ENCODE assay signal across 19 cellular contexts in the genomic region with DNA sequence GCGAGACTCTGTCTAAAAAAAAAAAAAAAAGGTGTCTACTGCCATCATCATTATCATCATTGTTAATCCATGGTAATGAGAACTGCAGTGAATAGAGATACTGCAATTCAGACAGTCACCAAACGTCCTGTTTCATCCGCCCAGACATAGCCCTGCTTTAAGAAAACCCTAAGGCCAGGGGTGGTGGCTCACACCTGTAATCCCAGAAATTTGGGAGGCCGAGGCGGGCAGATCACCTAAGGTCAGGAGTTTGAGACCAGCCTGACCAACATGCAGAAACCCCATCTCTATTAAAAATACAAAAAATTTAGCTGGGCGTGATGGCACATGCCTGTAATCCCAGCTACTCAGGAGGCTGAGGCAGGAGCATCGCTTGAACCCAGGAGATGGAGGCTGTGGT. TPM values are rescaled to one million over a fixed set of nuclear protein-coding genes. Genes with fewer than 3 reads are reported as not detected.
DNase-seq lines count a peak whose midpoint lies in the region; ATAC-seq and TF ChIP-seq lines count a peak whose summit lies in the region.
"Not testable (repeated sequence)": the region's sequence is repeated elsewhere in the genome, so short reads cannot be mapped to it uniquely, and the experiment has no call there.
"Had no signal": no experiment of that assay in that cellular context is flagged by ENCODE, and none has a peak within 500 bp of the region (broad histone marks: within the 10 kb centered on the region; RNA-seq: fewer than 3 reads in every experiment).

No MANE protein-coding gene starts in this region.

- not testable (repeated sequence) for DNase-seq in Karpas-422, glutamatergic neuron
- peak; percentile 30 for DNase-seq in right atrium auricular region (ENCODE audit: low spot score)
- DNase-seq in osteocyte (ENCODE audit: extremely low spot score, unreplicated experiment) = peak; percentile 60
- DNase-seq in type B pancreatic cell (ENCODE audit: extremely low spot score, unreplicated experiment) = peak; percentile 24
- DNase-seq in upper lobe of right lung = peak; percentile 19

- H3K79me2 ChIP-seq in Karpas-422 (ENCODE audit: low read length) = not testable (repeated sequence)

- not testable (repeated sequence) for H3K9me3 Mint-ChIP-seq in glutamatergic neuron (ENCODE audit: unreplicated experiment); osteocyte (ENCODE audit: unreplicated experiment); type B pancreatic cell

- H3K9me3 ChIP-seq in BLaER1; BLaER1 treated with 17β-estradiol and CSF1 and Interleukin-3, amounts not matched to agents 10 nM and 100 nM (replicated peaks in 1 of 11); Karpas-422 (ENCODE audit: low read length); right atrium auricular region; upper lobe of right lung: not testable (repeated sequence)

- peaks cover 36% of the 10 kb centered on the region for H3K4me1 ChIP-seq in BLaER1
- peaks cover 16 to 36% (median 30%) of the 10 kb centered on the region in 10 experiments; a peak in 19 of 20 replicates for H3K4me1 ChIP-seq in BLaER1 treated with 17β-estradiol and CSF1 and Interleukin-3, amounts not matched to agents 10 nM and 100 nM
- H3K4me1 ChIP-seq in Karpas-422 (ENCODE audit: low read length) = peaks cover 20% of the 10 kb centered on the region
- not testable (repeated sequence) for H3K4me1 ChIP-seq in right atrium auricular region, upper lobe of right lung

- not testable (repeated sequence) for H3K9me2 ChIP-seq in Karpas-422 (replicated peaks; ENCODE audit: insufficient read depth, low read length)

- ATAC-seq in upper lobe of right lung = not testable (repeated sequence)

- H2AFZ ChIP-seq in Karpas-422 (ENCODE audit: low read length) = not testable (repeated sequence)

- H3K36me3 Mint-ChIP-seq in glutamatergic neuron (ENCODE audit: unreplicated experiment); osteocyte (ENCODE audit: unreplicated experiment); type B pancreatic cell: not testable (repeated sequence)

- H3K4me2 ChIP-seq in BLaER1 (peak overlapping the region; percentile 77), Karpas-422 (ENCODE audit: low read depth, low read length, poor library complexity, severe bottlenecking) (peak overlapping the region; percentile 66)
- peak overlapping the region in 9 of 11 experiments; percentile 29 to 87 (median 76); a peak in 18 of 22 replicates for H3K4me2 ChIP-seq in BLaER1 treated with 17β-estradiol and CSF1 and Interleukin-3, amounts not matched to agents 10 nM and 100 nM

- peak overlapping the region; percentile 77 for H3K27ac ChIP-seq in BLaER1
- peak overlapping the region in 7 of 11 experiments; percentile 77 to 88 (median 81); a peak in 14 of 22 replicates for H3K27ac ChIP-seq in BLaER1 treated with 17β-estradiol and CSF1 and Interleukin-3, amounts not matched to agents 10 nM and 100 nM
- H3K27ac ChIP-seq in Karpas-422 (ENCODE audit: low read length); right atrium auricular region; upper lobe of right lung: not testable (repeated sequence)

- intact Hi-C loops in upper lobe of right lung (cut with DNase I) = not testable (repeated sequence)

- H3K27me3 ChIP-seq in BLaER1; BLaER1 treated with 17β-estradiol and CSF1 and Interleukin-3, amounts not matched to agents 10 nM and 100 nM; Karpas-422 (ENCODE audit: low read length); right atrium auricular region; upper lobe of right lung: not testable (repeated sequence)

- not testable (repeated sequence) for H3K36me3 ChIP-seq in BLaER1; BLaER1 treated with 17β-estradiol and CSF1 and Interleukin-3, amounts not matched to agents 10 nM and 100 nM; Karpas-422 (ENCODE audit: insufficient read depth, low read length); right atrium auricular region; upper lobe of right lung

- H3K4me3 Mint-ChIP-seq in glutamatergic neuron (ENCODE audit: unreplicated experiment); osteocyte (ENCODE audit: unreplicated experiment); type B pancreatic cell: not testable (repeated sequence)

- 0 out of 2 replicates have a peak overlapping the region, but pooled peaks have one; percentile 58 for H3K9ac ChIP-seq in BLaER1
- H3K9ac ChIP-seq in BLaER1 treated with 17β-estradiol and CSF1 and Interleukin-3, amounts not matched to agents 10 nM and 100 nM = peak overlapping the region in 5 of 11 experiments; percentile 50 to 77 (median 60); a peak in 6 of 22 replicates
- H3K9ac ChIP-seq in Karpas-422 (ENCODE audit: low read length) = not testable (repeated sequence)

- H3K4me1 Mint-ChIP-seq in glutamatergic neuron (ENCODE audit: low read depth, unreplicated experiment) = peaks cover 15% of the 10 kb centered on the region
- not testable (repeated sequence) for H3K4me1 Mint-ChIP-seq in osteocyte (ENCODE audit: unreplicated experiment); type B pancreatic cell (ENCODE audit: unreplicated experiment)

- not testable (repeated sequence) for TF ChIP-seq CTCF in glutamatergic neuron (IDR thresholded peaks at IDR 0.05; ENCODE audit: partially characterized antibody, unreplicated experiment); right atrium auricular region (IDR thresholded peaks at IDR 0.05); osteocyte (IDR thresholded peaks at IDR 0.05); type B pancreatic cell (conservative IDR thresholded peaks at IDR 0.05); upper lobe of right lung (IDR thresholded peaks at IDR 0.05)

- peak overlapping the region; percentile 17 for H3K27ac Mint-ChIP-seq in glutamatergic neuron (ENCODE audit: unreplicated experiment)
- not testable (repeated sequence) for H3K27ac Mint-ChIP-seq in osteocyte (ENCODE audit: unreplicated experiment); type B pancreatic cell

- not testable (repeated sequence) for H4K20me1 ChIP-seq in BLaER1; BLaER1 treated with 17β-estradiol and CSF1 and Interleukin-3, amounts not matched to agents 10 nM and 100 nM; Karpas-422 (ENCODE audit: insufficient read depth, low read depth, low read length)

- H3K4me3 ChIP-seq in BLaER1; BLaER1 treated with 17β-estradiol and CSF1 and Interleukin-3, amounts not matched to agents 10 nM and 100 nM; Karpas-422 (ENCODE audit: low read length); right atrium auricular region; upper lobe of right lung: not testable (repeated sequence)

- H3K27me3 Mint-ChIP-seq in glutamatergic neuron (ENCODE audit: unreplicated experiment); osteocyte (ENCODE audit: unreplicated experiment); type B pancreatic cell: not testable (repeated sequence)

RNA-seq across cellular contexts. Expression of gene TEKT5, which starts 15.3 kb away (rescaled TPM):
- 1.6 and 2.6 TPM in 2 replicates for total RNA-seq in Karpas-422 (2014; rRNA removed; shearing (Covaris generic); ENCODE audit: low replicate concordance)
- not detected for total RNA-seq in glutamatergic neuron (ENCODE audit: unreplicated experiment)
- not detected for total RNA-seq in right atrium auricular region
- 0.50 TPM in 1 of 2 replicates, not detected in the other for total RNA-seq in osteocyte
- total RNA-seq in type B pancreatic cell (ENCODE audit: low replicate concordance) = 0.41 and 0.52 TPM in 2 replicates
- not detected for total RNA-seq in upper lobe of right lung
- total RNA-seq: A172; A673; Caco-2; Calu3; CD4-positive, alpha-beta memory T cell; CD4-positive, alpha-beta T cell; CD4-positive, CD25-positive, alpha-beta regulatory T cell; CD8-positive, alpha-beta memory T cell; CD8-positive, alpha-beta T cell; Daoy; G401 had no signal
